Comparison of ENCODE assay signal across 1 cellular context in the genomic region with DNA sequence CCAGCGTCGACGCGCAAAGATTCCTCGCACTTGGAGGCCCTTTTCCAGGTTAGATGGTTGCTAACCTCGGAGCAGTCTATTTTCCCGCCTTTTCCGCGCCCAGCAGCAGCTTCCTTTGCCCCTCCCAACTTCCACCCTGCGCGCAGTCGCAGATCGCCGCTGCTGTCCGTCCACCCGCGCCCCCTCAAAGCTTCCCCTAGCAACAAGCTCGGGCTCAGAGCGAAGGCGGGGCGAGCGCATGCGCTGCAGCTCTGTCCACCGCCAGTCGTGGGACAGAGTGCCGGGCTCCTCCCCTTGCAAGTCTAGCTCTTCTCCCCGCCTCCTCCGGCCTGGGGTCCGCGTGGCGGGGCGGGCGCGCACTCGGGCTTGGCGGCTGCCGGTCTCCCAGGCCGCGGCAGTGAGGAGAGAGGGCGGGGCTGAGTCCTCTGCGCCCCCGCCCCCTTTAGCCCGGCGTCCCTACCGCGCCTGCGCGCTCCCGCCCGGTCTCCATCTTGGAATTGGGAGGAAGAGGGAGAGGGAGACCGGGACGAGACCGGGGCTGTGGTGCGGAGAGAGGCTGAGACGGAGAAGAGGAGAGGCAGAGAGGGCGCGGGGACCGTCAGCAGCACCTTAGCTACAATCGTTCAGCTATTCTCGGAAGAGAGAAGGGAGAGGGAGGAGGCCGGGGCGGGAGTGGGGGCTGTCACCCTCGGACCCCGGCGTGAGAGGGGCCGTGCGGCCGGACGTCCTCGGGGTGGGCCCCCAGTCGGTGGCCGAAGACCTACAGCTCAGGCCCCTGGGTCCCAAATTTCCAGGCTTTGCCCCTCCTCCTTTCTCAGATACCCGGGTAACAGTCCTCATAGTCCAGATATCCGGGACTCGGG.
TF ChIP-seq lines count a peak whose summit lies in the region.

A gene (plus strand): TSS at position 485 of the 863 bp plus-strand sequence. CDS start 3,905 bp downstream, outside the sequence.

TF ChIP-seq in K562, 482 proteins besides CTCF, POLR2A, EP300 and RAD21 (continued from another document and continues in another):
- TF ChIP-seq, protein P1, sequence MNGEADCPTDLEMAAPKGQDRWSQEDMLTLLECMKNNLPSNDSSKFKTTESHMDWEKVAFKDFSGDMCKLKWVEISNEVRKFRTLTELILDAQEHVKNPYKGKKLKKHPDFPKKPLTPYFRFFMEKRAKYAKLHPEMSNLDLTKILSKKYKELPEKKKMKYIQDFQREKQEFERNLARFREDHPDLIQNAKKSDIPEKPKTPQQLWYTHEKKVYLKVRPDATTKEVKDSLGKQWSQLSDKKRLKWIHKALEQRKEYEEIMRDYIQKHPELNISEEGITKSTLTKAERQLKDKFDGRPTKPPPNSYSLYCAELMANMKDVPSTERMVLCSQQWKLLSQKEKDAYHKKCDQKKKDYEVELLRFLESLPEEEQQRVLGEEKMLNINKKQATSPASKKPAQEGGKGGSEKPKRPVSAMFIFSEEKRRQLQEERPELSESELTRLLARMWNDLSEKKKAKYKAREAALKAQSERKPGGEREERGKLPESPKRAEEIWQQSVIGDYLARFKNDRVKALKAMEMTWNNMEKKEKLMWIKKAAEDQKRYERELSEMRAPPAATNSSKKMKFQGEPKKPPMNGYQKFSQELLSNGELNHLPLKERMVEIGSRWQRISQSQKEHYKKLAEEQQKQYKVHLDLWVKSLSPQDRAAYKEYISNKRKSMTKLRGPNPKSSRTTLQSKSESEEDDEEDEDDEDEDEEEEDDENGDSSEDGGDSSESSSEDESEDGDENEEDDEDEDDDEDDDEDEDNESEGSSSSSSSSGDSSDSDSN (IDR thresholded peaks at IDR 0.05; ENCODE audit: borderline replicate concordance in 1 of 2, low read depth in 2 of 2, low read length in 2 of 2), result 0 out of 4 replicates have a peak, but pooled peaks of 1 of the 2 experiments have one; percentile 52
- TF ChIP-seq, protein P2, sequence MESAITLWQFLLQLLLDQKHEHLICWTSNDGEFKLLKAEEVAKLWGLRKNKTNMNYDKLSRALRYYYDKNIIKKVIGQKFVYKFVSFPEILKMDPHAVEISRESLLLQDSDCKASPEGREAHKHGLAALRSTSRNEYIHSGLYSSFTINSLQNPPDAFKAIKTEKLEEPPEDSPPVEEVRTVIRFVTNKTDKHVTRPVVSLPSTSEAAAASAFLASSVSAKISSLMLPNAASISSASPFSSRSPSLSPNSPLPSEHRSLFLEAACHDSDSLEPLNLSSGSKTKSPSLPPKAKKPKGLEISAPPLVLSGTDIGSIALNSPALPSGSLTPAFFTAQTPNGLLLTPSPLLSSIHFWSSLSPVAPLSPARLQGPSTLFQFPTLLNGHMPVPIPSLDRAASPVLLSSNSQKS (CRISPR knock-in tag; IDR thresholded peaks at IDR 0.05), result no peak
- TF ChIP-seq, protein P3, sequence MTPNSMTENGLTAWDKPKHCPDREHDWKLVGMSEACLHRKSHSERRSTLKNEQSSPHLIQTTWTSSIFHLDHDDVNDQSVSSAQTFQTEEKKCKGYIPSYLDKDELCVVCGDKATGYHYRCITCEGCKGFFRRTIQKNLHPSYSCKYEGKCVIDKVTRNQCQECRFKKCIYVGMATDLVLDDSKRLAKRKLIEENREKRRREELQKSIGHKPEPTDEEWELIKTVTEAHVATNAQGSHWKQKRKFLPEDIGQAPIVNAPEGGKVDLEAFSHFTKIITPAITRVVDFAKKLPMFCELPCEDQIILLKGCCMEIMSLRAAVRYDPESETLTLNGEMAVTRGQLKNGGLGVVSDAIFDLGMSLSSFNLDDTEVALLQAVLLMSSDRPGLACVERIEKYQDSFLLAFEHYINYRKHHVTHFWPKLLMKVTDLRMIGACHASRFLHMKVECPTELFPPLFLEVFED (CRISPR knock-in tag; conservative IDR thresholded peaks at IDR 0.05), result peak; percentile 52; the same call in 1 of the 2 replicates
- TF ChIP-seq SAFB (IDR thresholded peaks at IDR 0.05; ENCODE audit: borderline replicate concordance, low read depth, low read length), result 0 out of 2 replicates have a peak, but pooled peaks have one; percentile 35
- TF ChIP-seq ZNF3 (CRISPR knock-in tag; IDR thresholded peaks at IDR 0.05), result no peak
- TF ChIP-seq, protein P4, sequence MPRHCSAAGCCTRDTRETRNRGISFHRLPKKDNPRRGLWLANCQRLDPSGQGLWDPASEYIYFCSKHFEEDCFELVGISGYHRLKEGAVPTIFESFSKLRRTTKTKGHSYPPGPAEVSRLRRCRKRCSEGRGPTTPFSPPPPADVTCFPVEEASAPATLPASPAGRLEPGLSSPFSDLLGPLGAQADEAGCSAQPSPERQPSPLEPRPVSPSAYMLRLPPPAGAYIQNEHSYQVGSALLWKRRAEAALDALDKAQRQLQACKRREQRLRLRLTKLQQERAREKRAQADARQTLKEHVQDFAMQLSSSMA (CRISPR knock-in tag; IDR thresholded peaks at IDR 0.05), result peak; percentile 67; the same call in 1 of the 2 replicates
- TF ChIP-seq, protein P5, sequence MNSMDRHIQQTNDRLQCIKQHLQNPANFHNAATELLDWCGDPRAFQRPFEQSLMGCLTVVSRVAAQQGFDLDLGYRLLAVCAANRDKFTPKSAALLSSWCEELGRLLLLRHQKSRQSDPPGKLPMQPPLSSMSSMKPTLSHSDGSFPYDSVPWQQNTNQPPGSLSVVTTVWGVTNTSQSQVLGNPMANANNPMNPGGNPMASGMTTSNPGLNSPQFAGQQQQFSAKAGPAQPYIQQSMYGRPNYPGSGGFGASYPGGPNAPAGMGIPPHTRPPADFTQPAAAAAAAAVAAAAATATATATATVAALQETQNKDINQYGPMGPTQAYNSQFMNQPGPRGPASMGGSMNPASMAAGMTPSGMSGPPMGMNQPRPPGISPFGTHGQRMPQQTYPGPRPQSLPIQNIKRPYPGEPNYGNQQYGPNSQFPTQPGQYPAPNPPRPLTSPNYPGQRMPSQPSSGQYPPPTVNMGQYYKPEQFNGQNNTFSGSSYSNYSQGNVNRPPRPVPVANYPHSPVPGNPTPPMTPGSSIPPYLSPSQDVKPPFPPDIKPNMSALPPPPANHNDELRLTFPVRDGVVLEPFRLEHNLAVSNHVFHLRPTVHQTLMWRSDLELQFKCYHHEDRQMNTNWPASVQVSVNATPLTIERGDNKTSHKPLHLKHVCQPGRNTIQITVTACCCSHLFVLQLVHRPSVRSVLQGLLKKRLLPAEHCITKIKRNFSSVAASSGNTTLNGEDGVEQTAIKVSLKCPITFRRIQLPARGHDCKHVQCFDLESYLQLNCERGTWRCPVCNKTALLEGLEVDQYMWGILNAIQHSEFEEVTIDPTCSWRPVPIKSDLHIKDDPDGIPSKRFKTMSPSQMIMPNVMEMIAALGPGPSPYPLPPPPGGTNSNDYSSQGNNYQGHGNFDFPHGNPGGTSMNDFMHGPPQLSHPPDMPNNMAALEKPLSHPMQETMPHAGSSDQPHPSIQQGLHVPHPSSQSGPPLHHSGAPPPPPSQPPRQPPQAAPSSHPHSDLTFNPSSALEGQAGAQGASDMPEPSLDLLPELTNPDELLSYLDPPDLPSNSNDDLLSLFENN (IDR thresholded peaks at IDR 0.05; ENCODE audit: low read depth in 2 of 2, low read length in 2 of 2), result 0 out of 4 replicates have a peak, but pooled peaks of 1 of the 2 experiments have one; percentile 31
- TF ChIP-seq KLF16 (IDR thresholded peaks at IDR 0.05), result no peak
- peak; percentile 73; the same call in 1 of the 2 replicates for TF ChIP-seq OTX1 (CRISPR knock-in tag; IDR thresholded peaks at IDR 0.05)
- TF ChIP-seq HMG20A (CRISPR knock-in tag; conservative IDR thresholded peaks at IDR 0.05), result no peak
- no peak for TF ChIP-seq TCFL5 (CRISPR knock-in tag; conservative IDR thresholded peaks at IDR 0.05)
- TF ChIP-seq, protein P6, sequence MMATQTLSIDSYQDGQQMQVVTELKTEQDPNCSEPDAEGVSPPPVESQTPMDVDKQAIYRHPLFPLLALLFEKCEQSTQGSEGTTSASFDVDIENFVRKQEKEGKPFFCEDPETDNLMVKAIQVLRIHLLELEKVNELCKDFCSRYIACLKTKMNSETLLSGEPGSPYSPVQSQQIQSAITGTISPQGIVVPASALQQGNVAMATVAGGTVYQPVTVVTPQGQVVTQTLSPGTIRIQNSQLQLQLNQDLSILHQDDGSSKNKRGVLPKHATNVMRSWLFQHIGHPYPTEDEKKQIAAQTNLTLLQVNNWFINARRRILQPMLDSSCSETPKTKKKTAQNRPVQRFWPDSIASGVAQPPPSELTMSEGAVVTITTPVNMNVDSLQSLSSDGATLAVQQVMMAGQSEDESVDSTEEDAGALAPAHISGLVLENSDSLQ (IDR thresholded peaks at IDR 0.05), result peak; percentile 66
- TF ChIP-seq, protein P7, sequence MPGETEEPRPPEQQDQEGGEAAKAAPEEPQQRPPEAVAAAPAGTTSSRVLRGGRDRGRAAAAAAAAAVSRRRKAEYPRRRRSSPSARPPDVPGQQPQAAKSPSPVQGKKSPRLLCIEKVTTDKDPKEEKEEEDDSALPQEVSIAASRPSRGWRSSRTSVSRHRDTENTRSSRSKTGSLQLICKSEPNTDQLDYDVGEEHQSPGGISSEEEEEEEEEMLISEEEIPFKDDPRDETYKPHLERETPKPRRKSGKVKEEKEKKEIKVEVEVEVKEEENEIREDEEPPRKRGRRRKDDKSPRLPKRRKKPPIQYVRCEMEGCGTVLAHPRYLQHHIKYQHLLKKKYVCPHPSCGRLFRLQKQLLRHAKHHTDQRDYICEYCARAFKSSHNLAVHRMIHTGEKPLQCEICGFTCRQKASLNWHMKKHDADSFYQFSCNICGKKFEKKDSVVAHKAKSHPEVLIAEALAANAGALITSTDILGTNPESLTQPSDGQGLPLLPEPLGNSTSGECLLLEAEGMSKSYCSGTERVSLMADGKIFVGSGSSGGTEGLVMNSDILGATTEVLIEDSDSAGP (CRISPR knock-in tag; IDR thresholded peaks at IDR 0.05), result no peak
- TF ChIP-seq NFRKB (IDR thresholded peaks at IDR 0.05; ENCODE audit: low read depth), result peak; percentile 52; the same call in 1 of the 2 replicates
- TF ChIP-seq, protein P8, sequence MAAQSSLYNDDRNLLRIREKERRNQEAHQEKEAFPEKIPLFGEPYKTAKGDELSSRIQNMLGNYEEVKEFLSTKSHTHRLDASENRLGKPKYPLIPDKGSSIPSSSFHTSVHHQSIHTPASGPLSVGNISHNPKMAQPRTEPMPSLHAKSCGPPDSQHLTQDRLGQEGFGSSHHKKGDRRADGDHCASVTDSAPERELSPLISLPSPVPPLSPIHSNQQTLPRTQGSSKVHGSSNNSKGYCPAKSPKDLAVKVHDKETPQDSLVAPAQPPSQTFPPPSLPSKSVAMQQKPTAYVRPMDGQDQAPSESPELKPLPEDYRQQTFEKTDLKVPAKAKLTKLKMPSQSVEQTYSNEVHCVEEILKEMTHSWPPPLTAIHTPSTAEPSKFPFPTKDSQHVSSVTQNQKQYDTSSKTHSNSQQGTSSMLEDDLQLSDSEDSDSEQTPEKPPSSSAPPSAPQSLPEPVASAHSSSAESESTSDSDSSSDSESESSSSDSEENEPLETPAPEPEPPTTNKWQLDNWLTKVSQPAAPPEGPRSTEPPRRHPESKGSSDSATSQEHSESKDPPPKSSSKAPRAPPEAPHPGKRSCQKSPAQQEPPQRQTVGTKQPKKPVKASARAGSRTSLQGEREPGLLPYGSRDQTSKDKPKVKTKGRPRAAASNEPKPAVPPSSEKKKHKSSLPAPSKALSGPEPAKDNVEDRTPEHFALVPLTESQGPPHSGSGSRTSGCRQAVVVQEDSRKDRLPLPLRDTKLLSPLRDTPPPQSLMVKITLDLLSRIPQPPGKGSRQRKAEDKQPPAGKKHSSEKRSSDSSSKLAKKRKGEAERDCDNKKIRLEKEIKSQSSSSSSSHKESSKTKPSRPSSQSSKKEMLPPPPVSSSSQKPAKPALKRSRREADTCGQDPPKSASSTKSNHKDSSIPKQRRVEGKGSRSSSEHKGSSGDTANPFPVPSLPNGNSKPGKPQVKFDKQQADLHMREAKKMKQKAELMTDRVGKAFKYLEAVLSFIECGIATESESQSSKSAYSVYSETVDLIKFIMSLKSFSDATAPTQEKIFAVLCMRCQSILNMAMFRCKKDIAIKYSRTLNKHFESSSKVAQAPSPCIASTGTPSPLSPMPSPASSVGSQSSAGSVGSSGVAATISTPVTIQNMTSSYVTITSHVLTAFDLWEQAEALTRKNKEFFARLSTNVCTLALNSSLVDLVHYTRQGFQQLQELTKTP (IDR thresholded peaks at IDR 0.05; ENCODE audit: low read depth in 1 of 2, partially characterized antibody in 2 of 2), result no peak
- TF ChIP-seq DMBX1 (CRISPR knock-in tag; IDR thresholded peaks at IDR 0.05; ENCODE audit: borderline replicate concordance), result no peak; the same call in 1 of the 2 replicates
- no peak for TF ChIP-seq ASH1L (IDR thresholded peaks at IDR 0.05; ENCODE audit: borderline replicate concordance, low read depth, partially characterized antibody)
- no peak for TF ChIP-seq NUFIP1 (IDR thresholded peaks at IDR 0.05; ENCODE audit: partially characterized antibody)
- peak; percentile 93 for TF ChIP-seq MEIS2 (IDR thresholded peaks at IDR 0.05; ENCODE audit: partially characterized antibody)
- TF ChIP-seq RBBP5 (IDR thresholded peaks at IDR 0.05; ENCODE audit: borderline replicate concordance, insufficient read depth, low read length, poor library complexity, severe bottlenecking), result peak; percentile 43
- TF ChIP-seq NCOA2 (IDR thresholded peaks at IDR 0.05; ENCODE audit: partially characterized antibody in 2 of 2), result no peak
- no peak for TF ChIP-seq SIN3B (IDR thresholded peaks at IDR 0.05; ENCODE audit: low read depth)
- TF ChIP-seq POU5F1 (IDR thresholded peaks at IDR 0.05; ENCODE audit: borderline replicate concordance, low read depth, low read length, partially characterized antibody), result no peak
- TF ChIP-seq, protein P9, sequence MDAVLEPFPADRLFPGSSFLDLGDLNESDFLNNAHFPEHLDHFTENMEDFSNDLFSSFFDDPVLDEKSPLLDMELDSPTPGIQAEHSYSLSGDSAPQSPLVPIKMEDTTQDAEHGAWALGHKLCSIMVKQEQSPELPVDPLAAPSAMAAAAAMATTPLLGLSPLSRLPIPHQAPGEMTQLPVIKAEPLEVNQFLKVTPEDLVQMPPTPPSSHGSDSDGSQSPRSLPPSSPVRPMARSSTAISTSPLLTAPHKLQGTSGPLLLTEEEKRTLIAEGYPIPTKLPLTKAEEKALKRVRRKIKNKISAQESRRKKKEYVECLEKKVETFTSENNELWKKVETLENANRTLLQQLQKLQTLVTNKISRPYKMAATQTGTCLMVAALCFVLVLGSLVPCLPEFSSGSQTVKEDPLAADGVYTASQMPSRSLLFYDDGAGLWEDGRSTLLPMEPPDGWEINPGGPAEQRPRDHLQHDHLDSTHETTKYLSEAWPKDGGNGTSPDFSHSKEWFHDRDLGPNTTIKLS (IDR thresholded peaks at IDR 0.05; ENCODE audit: borderline replicate concordance, low read depth), result peak; percentile 88
- TF ChIP-seq MIER1 (IDR thresholded peaks at IDR 0.05; ENCODE audit: low read depth), result no peak
- TF ChIP-seq, protein P10, sequence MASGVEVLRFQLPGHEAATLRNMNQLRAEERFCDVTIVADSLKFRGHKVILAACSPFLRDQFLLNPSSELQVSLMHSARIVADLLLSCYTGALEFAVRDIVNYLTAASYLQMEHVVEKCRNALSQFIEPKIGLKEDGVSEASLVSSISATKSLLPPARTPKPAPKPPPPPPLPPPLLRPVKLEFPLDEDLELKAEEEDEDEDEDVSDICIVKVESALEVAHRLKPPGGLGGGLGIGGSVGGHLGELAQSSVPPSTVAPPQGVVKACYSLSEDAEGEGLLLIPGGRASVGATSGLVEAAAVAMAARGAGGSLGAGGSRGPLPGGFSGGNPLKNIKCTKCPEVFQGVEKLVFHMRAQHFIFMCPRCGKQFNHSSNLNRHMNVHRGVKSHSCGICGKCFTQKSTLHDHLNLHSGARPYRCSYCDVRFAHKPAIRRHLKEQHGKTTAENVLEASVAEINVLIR (CRISPR knock-in tag; IDR thresholded peaks at IDR 0.05), result no peak; the same call in 1 of the 2 replicates
- peak; percentile 52 for TF ChIP-seq HCFC1 (IDR thresholded peaks at IDR 0.05; ENCODE audit: low read depth, low read length)
- no peak for TF ChIP-seq TARDBP (IDR thresholded peaks at IDR 0.05)
- no peak for TF ChIP-seq PHTF2 (CRISPR knock-in tag; IDR thresholded peaks at IDR 0.05)
